ENCODE assay signal across 8 cellular contexts in the genomic region with DNA sequence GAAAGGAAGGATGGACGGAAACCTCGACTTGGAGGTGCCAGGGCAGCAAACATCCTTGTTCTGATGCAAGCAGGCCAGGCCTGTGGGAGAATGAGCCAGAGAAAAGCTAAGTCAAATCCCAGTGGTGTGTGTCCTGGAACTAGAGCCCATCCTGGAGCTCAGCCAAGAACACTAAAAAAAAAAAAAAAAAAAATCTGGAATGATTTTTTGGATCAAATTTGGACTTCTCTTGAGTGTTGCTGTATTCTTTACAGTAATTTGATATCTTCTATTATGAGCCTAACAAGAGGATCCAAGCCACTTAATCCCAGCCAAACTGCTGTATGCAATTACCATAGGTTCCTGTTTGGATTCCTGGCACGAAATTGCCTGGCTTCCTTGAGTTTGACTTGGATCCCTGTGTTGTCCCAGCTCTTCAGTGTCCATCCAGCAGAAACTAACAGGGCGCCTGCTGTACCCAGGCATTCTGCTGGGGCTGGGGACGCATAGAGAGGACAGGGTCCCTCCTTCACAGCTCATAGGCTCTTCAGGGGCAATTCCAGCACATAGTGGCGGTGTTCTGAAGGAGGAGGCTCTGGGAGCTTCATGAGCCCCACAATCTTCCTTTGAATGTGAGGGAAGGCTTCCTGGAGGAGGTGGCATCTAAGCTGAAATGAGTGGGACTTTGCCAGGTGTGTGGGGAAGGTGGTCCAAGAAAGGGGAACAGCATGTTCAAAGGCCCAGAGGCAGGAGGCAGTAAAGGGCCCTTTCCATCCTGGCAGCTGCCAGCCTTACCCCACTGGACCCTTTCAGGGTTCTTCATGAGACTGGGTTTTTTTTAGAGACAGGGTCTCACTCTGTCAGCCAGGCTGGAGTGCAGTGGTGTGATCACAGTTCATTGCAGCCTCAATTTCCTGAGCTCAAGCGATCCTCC. TPM values are rescaled to one million over a fixed set of nuclear protein-coding genes. Genes with fewer than 3 reads are reported as not detected.
DNase-seq lines count a peak whose midpoint lies in the region; TF ChIP-seq lines count a peak whose summit lies in the region.
"Had no signal": no experiment of that assay in that cellular context is flagged by ENCODE, and none has a peak within 500 bp of the region (broad histone marks: within the 10 kb centered on the region; RNA-seq: fewer than 3 reads in every experiment).

No MANE protein-coding gene starts in this region.

- H3K4me3 ChIP-seq in fibroblast of the aortic adventitia (ENCODE audit: low read depth, low read length) (no peak overlapping the region), tibial nerve (no peak overlapping the region)

- TF ChIP-seq CTCF in fibroblast of the aortic adventitia (IDR thresholded peaks at IDR 0.05; ENCODE audit: insufficient read depth, low read length) (no peak), tibial nerve (IDR thresholded peaks at IDR 0.05) (no peak)

- WGBS in tibial nerve, 2 donors, result 63 to 71% methylated on average over 7 of the region's 7 CpGs

- H3K27ac ChIP-seq in tibial nerve, result peak overlapping the region in 2 of 4 donors; percentile 61 to 77

- H3K4me1 ChIP-seq in tibial nerve, result peaks cover 0 to 22% (median 6%) of the 10 kb centered on the region in 4 donors

- TF ChIP-seq POLR2A in tibial nerve (IDR thresholded peaks at IDR 0.05), result no peak

- no peaks in the 10 kb centered on the region for H3K9me3 ChIP-seq in tibial nerve

- DNase-seq in DMS53 (lab: John Stamatoyannopoulos, UW), result peak; percentile 50
- no peak for DNase-seq in DMS53 treated with DMSO at 0.1 percent for 48 hours (lab: John Stamatoyannopoulos, UW; ENCODE audit: unreplicated experiment)
- peak; percentile 98 for DNase-seq in fibroblast of the aortic adventitia (ENCODE audit: low read depth)
- DNase-seq in tibial nerve (ENCODE audit: low spot score in 2 of 2), result peak; percentile 44 to 75
- no peak for DNase-seq in ureter (ENCODE audit: low spot score)
- DNase-seq in NCI-H2227 treated with DMSO at 0.1 percent for 48 hours (lab: John Stamatoyannopoulos, UW), result no peak

- peak in 1 of 2 donors; percentile 80 for TF ChIP-seq EP300 in tibial nerve (IDR thresholded peaks at IDR 0.05)

- peaks cover 0 to 70% (median 9%) of the 10 kb centered on the region in 3 donors for H3K36me3 ChIP-seq in tibial nerve

- H3K27me3 ChIP-seq in tibial nerve, result no peaks in the 10 kb centered on the region

RNA-seq across cellular contexts. Expression of a gene that starts 24.7 kb away (rescaled TPM):
- total RNA-seq in fibroblast of the aortic adventitia (ENCODE audit: low replicate concordance) (39.4 and 57.6 TPM in 2 replicates), tibial nerve (100 to 1,000 TPM in 3 of 4 donors, 10 to 100 TPM in 1; 80.1 to 203 (median 133) TPM), ureter (116 TPM)

RNA-seq across cellular contexts. Expression of a gene that starts 47.5 kb away (rescaled TPM):
- total RNA-seq in fibroblast of the aortic adventitia (ENCODE audit: low replicate concordance) (21.4 and 26.4 TPM in 2 replicates), tibial nerve (10 to 100 TPM; 63.2 to 91.5 (median 66.7) TPM), ureter (191 TPM)

RNA-seq across cellular contexts. Expression of a gene that starts 54.3 kb away (rescaled TPM):
- total RNA-seq in fibroblast of the aortic adventitia (ENCODE audit: low replicate concordance), result not detected in 2 replicates
- total RNA-seq in tibial nerve, result under 1 TPM in 1 of 4 donors, not detected in 3; 0.20 TPM
- total RNA-seq in ureter, result 0.60 TPM
- total RNA-seq: B cell, endothelial cell of umbilical vein had no signal

RNA-seq across cellular contexts. Expression of a gene that starts 57.0 kb away (rescaled TPM):
- total RNA-seq in fibroblast of the aortic adventitia (ENCODE audit: low replicate concordance) (117 and 330 TPM in 2 replicates), tibial nerve (100 to 1,000 TPM; 130 to 178 (median 146) TPM), ureter (249 TPM)

Comparison
In these comparisons a context has a peak if more than half of its experiments do, and no peak if none do; other contexts are left out.
1. DNase-seq: peak in DMS53 (single experiment), fibroblast of the aortic adventitia (single experiment) and tibial nerve (2 of 2); none in DMS53 treated with DMSO at 0.1 percent for 48 hours (single experiment), ureter (single experiment) and NCI-H2227 treated with DMSO at 0.1 percent for 48 hours (single experiment).